In genomic region chr1:94011129-94011528, GRCh38 we compare ENCODE assay signal across 21 cellular contexts.
"Had no signal": no experiment of that assay in that cellular context is flagged by ENCODE, and none has a peak within 500 bp of the region (broad histone marks: within the 10 kb centered on the region; RNA-seq: fewer than 3 reads in every experiment).

No MANE protein-coding gene starts in this region.

- H3K4me3 ChIP-seq: MG63, PC-9, Peyer's patch, SJCRH30, SK-N-MC had no signal

- H3K27me3 ChIP-seq: MG63, Peyer's patch had no signal

- H3K9me3 ChIP-seq: MG63, Peyer's patch, SJCRH30 had no signal

- DNase-seq: Karpas-422, KG1, MG63, NCI-H1092, NCI-H1105 treated with DMSO at 0.1 percent for 48 hours, NCI-H1417 treated with DMSO at 0.1 percent for 48 hours, NCI-H146, NCI-H1694 treated with DMSO at 0.1 percent for 48 hours, NCI-H1930, NCI-H2081, NCI-H2107, NCI-H2227 treated with DMSO at 0.1 percent for 48 hours, NCI-H524, NCI-H526 treated with DMSO at 0.1 percent for 48 hours, NCI-H748 treated with DMSO at 0.1 percent for 48 hours, OCI-M1, PC-9, Peyer's patch, SHP77 treated with DMSO at 0.1 percent for 48 hours, SJCRH30 had no signal

- H3K27ac ChIP-seq: PC-9, SJCRH30, SK-N-MC had no signal

- H3K36me3 ChIP-seq: MG63, Peyer's patch, SJCRH30 had no signal
